22 cellular contexts compared by ENCODE assay signal in genomic region chrX:134685662-134686061, GRCh38. TPM values are rescaled to one million over a fixed set of nuclear protein-coding genes. Genes with fewer than 3 reads are reported as not detected.
DNase-seq lines count a peak whose midpoint lies in the region; ATAC-seq and TF ChIP-seq lines count a peak whose summit lies in the region.
"Had no signal": no experiment of that assay in that cellular context is flagged by ENCODE, and none has a peak within 500 bp of the region (broad histone marks: within the 10 kb centered on the region; RNA-seq: fewer than 3 reads in every experiment).

No MANE protein-coding gene starts in this region.

- no peaks in the 10 kb centered on the region; the same call in 1 of the 2 replicates for H3K27me3 Mint-ChIP-seq in HFFc6 (ENCODE audit: insufficient read depth)
- no peaks in the 10 kb centered on the region for H3K27me3 Mint-ChIP-seq in activated CD4-positive, alpha-beta T cell treated with anti-CD3 and anti-CD28 coated beads, Interleukin-2, amount 10 ng/mL, durations not matched to agents 24 days and 14 days

- H3K27ac ChIP-seq in prostate gland = no peak overlapping the region
- H3K27ac ChIP-seq: tibial artery had no signal

- H3K4me1 ChIP-seq in adipocyte (ENCODE audit: control insufficient read depth, insufficient read depth, low read length) = peaks cover 21% of the 10 kb centered on the region
- no peaks in the 10 kb centered on the region for H3K4me1 ChIP-seq in prostate gland (replicated peaks)
- H3K4me1 ChIP-seq: tibial artery had no signal

- peaks cover 72% of the 10 kb centered on the region for H3K4me1 Mint-ChIP-seq in HFFc6 (ENCODE audit: low read depth)
- no peaks in the 10 kb centered on the region for H3K4me1 Mint-ChIP-seq in activated CD4-positive, alpha-beta T cell treated with anti-CD3 and anti-CD28 coated beads, Interleukin-2, amount 10 ng/mL, durations not matched to agents 24 days and 14 days
- H3K4me1 Mint-ChIP-seq: neural crest cell had no signal

- TF ChIP-seq CTCF in HFFc6 (IDR thresholded peaks at IDR 0.05) = no peak
- no peak for TF ChIP-seq CTCF in prostate gland (IDR thresholded peaks at IDR 0.05)

- intact Hi-C loops in activated CD4-positive, alpha-beta T cell treated with anti-CD3 and anti-CD28 coated beads, Interleukin-2, amount 10 ng/mL, durations not matched to agents 24 days and 14 days (cut with micrococcal nuclease) = no loop called here
- intact Hi-C loops in prostate gland (cut with DNase I) = no loop called here

- H3K9ac ChIP-seq in adipocyte (ENCODE audit: low read length) = no peak overlapping the region

- H3K36me3 Mint-ChIP-seq in HFFc6 (ENCODE audit: low read depth) = no peaks in the 10 kb centered on the region
- no peaks in the 10 kb centered on the region for H3K36me3 Mint-ChIP-seq in activated CD4-positive, alpha-beta T cell treated with anti-CD3 and anti-CD28 coated beads, Interleukin-2, amount 10 ng/mL, durations not matched to agents 24 days and 14 days (ENCODE audit: low read depth)

- DNase-seq in AG08395 (ENCODE audit: low spot score) = peak; percentile 56
- peak; percentile 47 for DNase-seq in HFFc6
- peak; percentile 36 for DNase-seq in adipocyte (ENCODE audit: low read depth)
- DNase-seq in iris pigment epithelial cell (ENCODE audit: low read depth) = peak; percentile 75
- no peak for DNase-seq in activated CD4-positive, alpha-beta T cell treated with anti-CD3 and anti-CD28 coated beads, Interleukin-2, amount 10 ng/mL, durations not matched to agents 24 days and 14 days
- no peak for DNase-seq in prostate gland (ENCODE audit: low spot score)
- DNase-seq in activated effector memory CD4-positive, alpha-beta T cell treated with Interleukin-2 at 50 U/mL for 16 hours = no peak
- DNase-seq: activated CD4-positive, alpha-beta T cell treated with anti-CD3 and anti-CD28 coated beads for 4 hours; activated CD8-positive, alpha-beta memory T cell treated with anti-CD3 and anti-CD28 coated beads, Interleukin-2, amount 50 U/mL, for 4 hours; activated gamma-delta T cell treated with Interleukin-2 at 50 U/mL for 16 hours; anterior cingulate cortex; effector memory CD4-positive, alpha-beta T cell; left cardiac atrium; NCI-H146; NCI-H226; stimulated activated CD4-positive, alpha-beta T cell treated with anti-CD3 and anti-CD28 coated beads, Interleukin-15, amount 100 ng/mL, for 24 hours; stimulated activated naive CD4-positive, alpha-beta T cell treated with Interleukin-2 at 50 U/mL for 16 hours; tibial artery had no signal

- H3K36me3 ChIP-seq in adipocyte (ENCODE audit: control insufficient read depth, insufficient read depth, low read length, severe bottlenecking) (no peaks in the 10 kb centered on the region), prostate gland (no peaks in the 10 kb centered on the region)
- H3K36me3 ChIP-seq: tibial artery had no signal

- no peaks in the 10 kb centered on the region for H3K27me3 ChIP-seq in adipocyte (replicated peaks; ENCODE audit: control insufficient read depth, insufficient read depth, low read length)
- H3K27me3 ChIP-seq in prostate gland (replicated peaks; ENCODE audit: insufficient read depth) = no peaks in the 10 kb centered on the region
- H3K27me3 ChIP-seq: tibial artery had no signal

- H3K9me3 Mint-ChIP-seq in HFFc6 = no peaks in the 10 kb centered on the region
- H3K9me3 Mint-ChIP-seq in activated CD4-positive, alpha-beta T cell treated with anti-CD3 and anti-CD28 coated beads, Interleukin-2, amount 10 ng/mL, durations not matched to agents 24 days and 14 days = peaks cover 3% of the 10 kb centered on the region

- peak overlapping the region; percentile 13; the same call in 1 of the 2 replicates for H3K27ac Mint-ChIP-seq in HFFc6
- H3K27ac Mint-ChIP-seq in activated CD4-positive, alpha-beta T cell treated with anti-CD3 and anti-CD28 coated beads, Interleukin-2, amount 10 ng/mL, durations not matched to agents 24 days and 14 days = no peak overlapping the region

- WGBS in prostate gland = 92% methylated on average over 5 of the region's 5 CpGs

- H3K4me3 Mint-ChIP-seq in HFFc6 = no peak overlapping the region
- H3K4me3 Mint-ChIP-seq in activated CD4-positive, alpha-beta T cell treated with anti-CD3 and anti-CD28 coated beads, Interleukin-2, amount 10 ng/mL, durations not matched to agents 24 days and 14 days = no peak overlapping the region
- H3K4me3 Mint-ChIP-seq: neural crest cell had no signal

- no peaks in the 10 kb centered on the region for H3K9me3 ChIP-seq in adipocyte (ENCODE audit: control insufficient read depth, low read length)
- no peaks in the 10 kb centered on the region for H3K9me3 ChIP-seq in prostate gland
- H3K9me3 ChIP-seq: tibial artery had no signal

- H3K4me3 ChIP-seq in adipocyte (ENCODE audit: low read length) (no peak overlapping the region), prostate gland (no peak overlapping the region)
- H3K4me3 ChIP-seq: tibial artery had no signal

- no peak for TF ChIP-seq POLR2A in prostate gland (IDR thresholded peaks at IDR 0.05)

- ATAC-seq in GM21360 (IDR thresholded peaks at IDR 0.05; ENCODE audit: unreplicated experiment) = no peak
- ATAC-seq: left cardiac atrium had no signal

RNA-seq across cellular contexts. Expression of gene PLAC1, which starts 27.4 kb away (rescaled TPM):
- under 1 TPM in 1 of 6 experiments, not detected in 5; 0.51 TPM for total RNA-seq in HFFc6 (2021; fragmentation: NEBNext Ultra II Directional; extraction: Animal tissue kit (Norgen Biotek cat#: 25700))
- total RNA-seq in activated CD4-positive, alpha-beta T cell treated with anti-CD3 and anti-CD28 coated beads, Interleukin-2, amount 10 ng/mL, durations not matched to agents 24 days and 14 days = not detected in 2 replicates
- total RNA-seq in prostate gland = 1 to 10 TPM in 1 of 2 donors, not detected in 1; 1.5 TPM
- total RNA-seq: cerebellum, left cardiac atrium, neural crest cell, renal cortical epithelial cell had no signal

Comparison
In these comparisons a context has a peak if more than half of its experiments do, and no peak if none do; other contexts are left out.
1. DNase-seq: peak in AG08395 (single experiment), HFFc6 (single experiment), adipocyte (single experiment) and iris pigment epithelial cell (single experiment); none in activated CD4-positive, alpha-beta T cell treated with anti-CD3 and anti-CD28 coated beads, Interleukin-2, amount 10 ng/mL, durations not matched to agents 24 days and 14 days (single experiment), prostate gland (single experiment) and activated effector memory CD4-positive, alpha-beta T cell treated with Interleukin-2 at 50 U/mL for 16 hours (single experiment).